20 cellular contexts compared by ENCODE assay signal in genomic region chr18:62122330-62122729, GRCh38.
DNase-seq lines count a peak whose midpoint lies in the region; ATAC-seq and FAIRE-seq lines count a peak whose summit lies in the region.
"Had no signal": no experiment of that assay in that cellular context is flagged by ENCODE, and none has a peak within 500 bp of the region (broad histone marks: within the 10 kb centered on the region; RNA-seq: fewer than 3 reads in every experiment).

No MANE protein-coding gene starts in this region.

- no peaks in the 10 kb centered on the region for H3K27me3 ChIP-seq in small intestine (ENCODE audit: control insufficient read depth in 2 of 2, insufficient read depth in 2 of 2, low read length in 2 of 2)
- H3K27me3 ChIP-seq: BLaER1 had no signal

- no peak overlapping the region for H3K27ac ChIP-seq in small intestine (ENCODE audit: low read depth in 1 of 2, low read length in 1 of 2)
- H3K27ac ChIP-seq: 22Rv1, BLaER1, C4-2B had no signal

- 20 to 77% (median 41%) methylated on average over 1 of the region's 1 CpG for WGBS in small intestine, 3 donors

- FAIRE-seq in islet of Langerhans (lab: Jason Lieb, UNC) = peak; percentile 36
- FAIRE-seq in small intestine (lab: Jason Lieb, UNC) = no peak
- FAIRE-seq: GM18507 had no signal

- H3K9me3 ChIP-seq in small intestine (ENCODE audit: control insufficient read depth, low read depth) = no peaks in the 10 kb centered on the region
- H3K9me3 ChIP-seq: BLaER1, Caco-2 had no signal

- H3K36me3 ChIP-seq in small intestine (ENCODE audit: control insufficient read depth in 2 of 2, insufficient read depth in 2 of 2, low read length in 2 of 2) = no peaks in the 10 kb centered on the region
- H3K36me3 ChIP-seq: BLaER1 had no signal

- DNase-seq in DMS53 (lab: John Stamatoyannopoulos, UW) (peak; percentile 64), left lobe of liver (ENCODE audit: low spot score) (no peak), small intestine (peak; percentile 2), dedifferentiated amniotic fluid mesenchymal stem cell (ENCODE audit: extremely low spot score) (no peak), NCI-H345 treated with DMSO at 0.1 percent for 48 hours (lab: John Stamatoyannopoulos, UW; ENCODE audit: unreplicated experiment) (no peak), epidermal melanocyte (ENCODE audit: insufficient read length, low spot score) (no peak)
- DNase-seq: Caco-2; CD4-positive, CD25-positive, alpha-beta regulatory T cell; CD8-positive, alpha-beta T cell; DMS153; DMS79 treated with DMSO at 0.1 percent for 48 hours; GF-D8; H9 had no signal

- ATAC-seq in left lobe of liver = peak; percentile 49
- ATAC-seq: CD8-positive, alpha-beta T cell; GM23338; HCT116 had no signal

- no peaks in the 10 kb centered on the region for H3K4me1 ChIP-seq in small intestine (ENCODE audit: control insufficient read depth in 2 of 2, insufficient read depth in 1 of 2, low read depth in 1 of 2, low read length in 1 of 2)
- H3K4me1 ChIP-seq: BLaER1, Caco-2 had no signal

- H3K4me3 ChIP-seq in small intestine (ENCODE audit: low read depth in 1 of 2, low read length in 2 of 2) = no peak overlapping the region
- H3K4me3 ChIP-seq: BLaER1, GM23338 had no signal

Comparison
In these comparisons a context has a peak if more than half of its experiments do, and no peak if none do; other contexts are left out.
1. DNase-seq: peak in DMS53 (single experiment) and small intestine (single experiment); none in left lobe of liver (single experiment), dedifferentiated amniotic fluid mesenchymal stem cell (single experiment), NCI-H345 treated with DMSO at 0.1 percent for 48 hours (single experiment) and epidermal melanocyte (single experiment).